In the genomic region with DNA sequence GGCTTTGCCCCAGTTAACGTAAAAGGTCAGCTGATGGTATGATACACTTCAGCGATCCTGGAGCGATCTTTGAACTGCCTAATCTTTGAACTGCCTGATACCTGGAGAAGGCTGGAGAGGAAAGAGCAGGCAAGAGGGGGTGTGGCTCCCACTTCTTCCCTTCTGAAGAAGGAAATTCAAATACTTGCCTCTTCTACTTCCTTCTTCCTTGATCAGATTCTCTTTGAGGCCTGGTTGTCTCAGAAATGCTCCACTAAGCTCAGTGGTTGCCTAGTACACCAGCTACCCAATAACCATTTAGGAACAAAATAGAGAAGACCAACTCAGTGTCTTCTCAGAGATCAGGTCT, we compare ENCODE assay signal across 9 cellular contexts.
A peak's percentile ranks its signal among the peaks of the same experiment; 100 is the strongest.
DNase-seq lines count a peak whose midpoint lies in the region; ATAC-seq, FAIRE-seq and TF ChIP-seq lines count a peak whose summit lies in the region.
"Had no signal": no experiment of that assay in that cellular context is flagged by ENCODE, and none has a peak within 500 bp of the region (broad histone marks: within the 10 kb centered on the region; RNA-seq: fewer than 3 reads in every experiment).

No MANE protein-coding gene starts in this region.

- peak; percentile 25 for ATAC-seq in activated naive CD8-positive, alpha-beta T cell treated with anti-CD3 and anti-CD28 coated beads, Interleukin-2, amount 50 U/mL, for 24 hours
- ATAC-seq in stimulated activated effector memory CD8-positive, alpha-beta T cell treated with anti-CD3 and anti-CD28 coated beads, Interleukin-12 subunit alpha, Interleukin-12 subunit beta, amount 100 ng/mL, for 72 hours = peak; percentile 27

- DNase-seq in DMS53 (lab: John Stamatoyannopoulos, UW) (peak; percentile 37), DMS53 treated with DMSO at 0.1 percent for 48 hours (lab: John Stamatoyannopoulos, UW; ENCODE audit: unreplicated experiment) (no peak), HL-60 (ENCODE audit: low read depth in 1 of 2, low spot score in 1 of 2) (peak in 1 of 2 experiments; percentile 59), HTR-8/SVneo (ENCODE audit: insufficient read length, low spot score) (no peak), NCI-H1694 treated with DMSO at 0.1 percent for 48 hours (lab: John Stamatoyannopoulos, UW) (no peak)
- DNase-seq in activated naive CD8-positive, alpha-beta T cell treated with anti-CD3 and anti-CD28 coated beads, Interleukin-2, amount 50 U/mL, for 24 hours = no peak
- DNase-seq in stimulated activated effector memory CD8-positive, alpha-beta T cell treated with anti-CD3 and anti-CD28 coated beads, Interleukin-12 subunit alpha, Interleukin-12 subunit beta, amount 100 ng/mL, for 72 hours (ENCODE audit: low spot score in 2 of 2) = peak in 1 of 2 donors; percentile 64

- H3K36me3 ChIP-seq in iPS-20b (ENCODE audit: insufficient read depth, low read depth, low read length) = no peaks in the 10 kb centered on the region

- TF ChIP-seq CTCF in HL-60 (IDR thresholded peaks at IDR 0.05; ENCODE audit: insufficient read depth, low read length) = no peak

- peak overlapping the region; percentile 94 for H3K27ac Mint-ChIP-seq in activated naive CD8-positive, alpha-beta T cell treated with anti-CD3 and anti-CD28 coated beads, Interleukin-2, amount 50 U/mL, for 24 hours
- peak overlapping the region; percentile 94 for H3K27ac Mint-ChIP-seq in stimulated activated effector memory CD8-positive, alpha-beta T cell treated with anti-CD3 and anti-CD28 coated beads, Interleukin-12 subunit alpha, Interleukin-12 subunit beta, amount 100 ng/mL, for 72 hours

- H3K4me1 Mint-ChIP-seq in activated naive CD8-positive, alpha-beta T cell treated with anti-CD3 and anti-CD28 coated beads, Interleukin-2, amount 50 U/mL, for 24 hours = peaks cover 79% of the 10 kb centered on the region
- peaks cover 68% of the 10 kb centered on the region for H3K4me1 Mint-ChIP-seq in stimulated activated effector memory CD8-positive, alpha-beta T cell treated with anti-CD3 and anti-CD28 coated beads, Interleukin-12 subunit alpha, Interleukin-12 subunit beta, amount 100 ng/mL, for 72 hours

- peak overlapping the region; percentile 86; the same call in 1 of the 2 replicates for H3K9ac ChIP-seq in iPS-20b (ENCODE audit: low read depth, low read length)

- no peak for FAIRE-seq in HTR-8/SVneo (lab: Jason Lieb, UNC)
- FAIRE-seq: A204.1 had no signal

- H3K27me3 ChIP-seq in HL-60 (ENCODE audit: insufficient read depth, poor library complexity, severe bottlenecking) (no peaks in the 10 kb centered on the region), iPS-20b (ENCODE audit: insufficient read depth, low read length) (no peaks in the 10 kb centered on the region)

- peaks cover 20% of the 10 kb centered on the region for H3K36me3 Mint-ChIP-seq in activated naive CD8-positive, alpha-beta T cell treated with anti-CD3 and anti-CD28 coated beads, Interleukin-2, amount 50 U/mL, for 24 hours (ENCODE audit: low read depth)
- peaks cover 47% of the 10 kb centered on the region for H3K36me3 Mint-ChIP-seq in stimulated activated effector memory CD8-positive, alpha-beta T cell treated with anti-CD3 and anti-CD28 coated beads, Interleukin-12 subunit alpha, Interleukin-12 subunit beta, amount 100 ng/mL, for 72 hours

- no peaks in the 10 kb centered on the region for H3K9me3 ChIP-seq in iPS-20b (ENCODE audit: insufficient read depth, low read depth, low read length)

- H3K4me1 ChIP-seq in iPS-20b (ENCODE audit: insufficient read depth, low read length) = peaks cover 11% of the 10 kb centered on the region

- H3K27me3 Mint-ChIP-seq in activated naive CD8-positive, alpha-beta T cell treated with anti-CD3 and anti-CD28 coated beads, Interleukin-2, amount 50 U/mL, for 24 hours = no peaks in the 10 kb centered on the region

- H3K4me3 Mint-ChIP-seq in activated naive CD8-positive, alpha-beta T cell treated with anti-CD3 and anti-CD28 coated beads, Interleukin-2, amount 50 U/mL, for 24 hours = peak overlapping the region; percentile 81
- H3K4me3 Mint-ChIP-seq in stimulated activated effector memory CD8-positive, alpha-beta T cell treated with anti-CD3 and anti-CD28 coated beads, Interleukin-12 subunit alpha, Interleukin-12 subunit beta, amount 100 ng/mL, for 72 hours = peak overlapping the region; percentile 75

- H3K4me3 ChIP-seq in HL-60 (replicated peaks; ENCODE audit: insufficient read depth, low read length) (no peak overlapping the region), iPS-20b (ENCODE audit: low read length) (peak overlapping the region; percentile 94)

- H3K27ac ChIP-seq in HL-60 (replicated peaks) = peak overlapping the region; percentile 50
- H3K27ac ChIP-seq in iPS-20b (ENCODE audit: low read length) = no peak overlapping the region

- no peaks in the 10 kb centered on the region for H3K9me3 Mint-ChIP-seq in activated naive CD8-positive, alpha-beta T cell treated with anti-CD3 and anti-CD28 coated beads, Interleukin-2, amount 50 U/mL, for 24 hours
- H3K9me3 Mint-ChIP-seq in stimulated activated effector memory CD8-positive, alpha-beta T cell treated with anti-CD3 and anti-CD28 coated beads, Interleukin-12 subunit alpha, Interleukin-12 subunit beta, amount 100 ng/mL, for 72 hours = no peaks in the 10 kb centered on the region
